17 cellular contexts compared by ENCODE assay signal in the genomic region with DNA sequence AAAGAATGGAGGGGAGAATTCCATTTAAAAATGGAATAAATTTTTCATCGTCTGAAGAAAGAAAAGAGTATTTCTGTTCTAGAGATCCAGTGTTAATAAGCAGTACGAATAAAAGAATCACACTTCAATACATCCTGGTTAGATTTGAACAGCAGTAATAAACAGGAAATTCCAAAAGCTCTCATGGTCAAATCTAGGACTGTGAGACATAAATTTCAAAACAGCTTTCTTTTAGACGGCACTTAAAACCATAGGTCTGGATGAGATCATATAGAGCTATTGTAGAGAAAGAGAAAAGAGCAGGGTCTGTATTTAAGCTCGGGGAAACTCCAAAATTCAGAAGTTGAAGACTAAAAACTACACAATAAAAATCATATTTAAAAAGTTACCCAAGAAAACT.
A peak's percentile ranks its signal among the peaks of the same experiment; 100 is the strongest.
DNase-seq lines count a peak whose midpoint lies in the region; FAIRE-seq and TF ChIP-seq lines count a peak whose summit lies in the region.
"Had no signal": no experiment of that assay in that cellular context is flagged by ENCODE, and none has a peak within 500 bp of the region (broad histone marks: within the 10 kb centered on the region; RNA-seq: fewer than 3 reads in every experiment).

No MANE protein-coding gene starts in this region.

- H3K9me3 ChIP-seq in mesenchymal stem cell (ENCODE audit: control insufficient read depth, low read length): no peaks in the 10 kb centered on the region
- H3K9me3 ChIP-seq: BE2C, SJSA1 had no signal

- no peaks in the 10 kb centered on the region for H3K36me3 ChIP-seq in mesenchymal stem cell (ENCODE audit: control insufficient read depth in 1 of 2, insufficient read depth in 2 of 2, low read depth in 1 of 2, low read length in 2 of 2)
- H3K36me3 ChIP-seq: BE2C, SJSA1 had no signal

- no peaks in the 10 kb centered on the region for H3K4me1 ChIP-seq in mesenchymal stem cell (ENCODE audit: control insufficient read depth, insufficient read depth, low read depth, low read length)
- H3K4me1 ChIP-seq: BE2C, SJSA1 had no signal

- no peak overlapping the region for H3K4me3 ChIP-seq in mesenchymal stem cell (ENCODE audit: insufficient read depth in 1 of 2, low read depth in 1 of 2, low read length in 2 of 2)
- H3K4me3 ChIP-seq: GM12878, GM23338, SJSA1 had no signal

- no peak overlapping the region for H2BK120ac ChIP-seq in mesenchymal stem cell (ENCODE audit: low read depth, low read length)

- no peak overlapping the region for H2BK12ac ChIP-seq in mesenchymal stem cell (ENCODE audit: low read length in 2 of 2)

- H2BK15ac ChIP-seq in mesenchymal stem cell (ENCODE audit: low read depth, poor library complexity, severe bottlenecking): no peak overlapping the region

- no peak overlapping the region for H3K4ac ChIP-seq in mesenchymal stem cell (ENCODE audit: low read depth in 1 of 2, low read length in 2 of 2)

- H4K8ac ChIP-seq in mesenchymal stem cell (ENCODE audit: low read length): no peak overlapping the region

- H3K9ac ChIP-seq in mesenchymal stem cell (ENCODE audit: low read length): no peak overlapping the region

- H2AK5ac ChIP-seq in mesenchymal stem cell (ENCODE audit: low read length, severe bottlenecking): no peak overlapping the region

- H2BK5ac ChIP-seq in mesenchymal stem cell (ENCODE audit: low read depth, low read length, poor library complexity, severe bottlenecking): no peak overlapping the region

- no peak overlapping the region for H3K18ac ChIP-seq in mesenchymal stem cell (ENCODE audit: low read depth in 1 of 2, low read length in 2 of 2)

- DNase-seq in ELR (ENCODE audit: low read depth) (peak; percentile 60), HT1080 (ENCODE audit: low read depth) (peak; percentile 58), amniotic epithelial cell (ENCODE audit: low read depth) (peak; percentile 79), mesenchymal stem cell (peak; percentile 36), D341Med (ENCODE audit: low spot score) (no peak), H54 (ENCODE audit: insufficient read length, low spot score) (no peak), MV-4-11 (lab: John Stamatoyannopoulos, UW) (no peak)
- DNase-seq: BE2C, NCI-H1092 treated with DMSO at 0.1 percent for 48 hours, NCI-H1436 treated with DMSO at 0.1 percent for 48 hours, NCI-H1930, NCI-H2227 treated with DMSO at 0.1 percent for 48 hours, NCI-H524 treated with DMSO at 0.1 percent for 48 hours, NCI-H82 had no signal

- H3K14ac ChIP-seq in mesenchymal stem cell (ENCODE audit: low read length in 2 of 2): no peak overlapping the region

- TF ChIP-seq POLR2A in H54 (IDR thresholded peaks at IDR 0.05; ENCODE audit: low read depth, low read length): no peak

- H3K27me3 ChIP-seq in mesenchymal stem cell (ENCODE audit: control insufficient read depth in 1 of 2, insufficient read depth in 1 of 2, low read length in 2 of 2): no peaks in the 10 kb centered on the region
- H3K27me3 ChIP-seq: BE2C, SJSA1 had no signal

- no peak overlapping the region for H3K27ac ChIP-seq in mesenchymal stem cell (ENCODE audit: low read length, poor library complexity, severe bottlenecking)
- H3K27ac ChIP-seq: SJSA1 had no signal

- H4K91ac ChIP-seq in mesenchymal stem cell (ENCODE audit: low read length): no peak overlapping the region

- H3K4me2 ChIP-seq in mesenchymal stem cell (ENCODE audit: low read length, poor library complexity, severe bottlenecking): no peak overlapping the region
- H3K4me2 ChIP-seq: GM23338 had no signal

- H3K23ac ChIP-seq in mesenchymal stem cell (ENCODE audit: low read length in 2 of 2): no peak overlapping the region

- no peak for FAIRE-seq in H54 (lab: Jason Lieb, UNC)
- FAIRE-seq: GM12878 had no signal

- H2AFZ ChIP-seq in mesenchymal stem cell (ENCODE audit: low read depth, low read length): no peak overlapping the region
- H2AFZ ChIP-seq: GM23338 had no signal

- H3K79me1 ChIP-seq in mesenchymal stem cell (replicated peaks; ENCODE audit: low read length, poor library complexity, severe bottlenecking): no peaks in the 10 kb centered on the region

- WGBS in mesenchymal stem cell: 80% methylated on average over 1 of the region's 4 CpGs

Comparison
In these comparisons a context has a peak if more than half of its experiments do, and no peak if none do; other contexts are left out.
1. DNase-seq: peak in ELR (single experiment), HT1080 (single experiment), amniotic epithelial cell (single experiment) and mesenchymal stem cell (single experiment); none in D341Med (single experiment), H54 (single experiment) and MV-4-11 (single experiment).